ENCODE assay signal across 21 cellular contexts in genomic region chr7:155020996-155021395, GRCh38. TPM values are rescaled to one million over a fixed set of nuclear protein-coding genes. Genes with fewer than 3 reads are reported as not detected.
"Had no signal": no experiment of that assay in that cellular context is flagged by ENCODE, and none has a peak within 500 bp of the region (broad histone marks: within the 10 kb centered on the region; RNA-seq: fewer than 3 reads in every experiment).

No MANE protein-coding gene starts in this region.

- H3K4me2 ChIP-seq: hepatocyte had no signal

- H3K4me3 ChIP-seq: hepatocyte, tibial nerve, uterus had no signal

- H3K9me3 ChIP-seq: tibial nerve, uterus had no signal

- DNase-seq: activated CD4-positive, alpha-beta T cell treated with anti-CD3 and anti-CD28 coated beads, Interleukin-2, amount 10 ng/mL, durations not matched to agents 24 days and 14 days; activated CD8-positive, alpha-beta T cell treated with anti-CD3 and anti-CD28 coated beads for 36 hours; activated naive CD4-positive, alpha-beta T cell treated with anti-CD3 and anti-CD28 coated beads for 36 hours; activated T-cell treated with anti-CD3 and anti-CD28 coated beads, Interleukin-2, amount 50 U/mL, for 1 hour; central memory CD4-positive, alpha-beta T cell; foreskin keratinocyte; kidney; midbrain; stimulated activated CD4-positive, alpha-beta T cell treated with anti-CD3 and anti-CD28 coated beads, Interleukin-12 subunit alpha, Interleukin-12 subunit beta, amount 100 ng/mL, for 4 hours; stimulated activated CD4-positive, alpha-beta T cell treated with anti-CD3 and anti-CD28 coated beads, Interleukin-1b, Interleukin-23, amount 100 ng/mL, for 48 hours; stimulated activated naive CD8-positive, alpha-beta T cell treated with anti-CD3 and anti-CD28 coated beads, Interleukin-15, Interleukin-2, amounts not matched to agents 100 U/mL and 50 U/mL, for 24 hours; uterus had no signal

- H3K4me1 ChIP-seq: foreskin keratinocyte, tibial nerve, uterus had no signal

- ATAC-seq: activated CD8-positive, alpha-beta T cell treated with anti-CD3 and anti-CD28 coated beads for 36 hours; foreskin keratinocyte; left lobe of liver; stimulated activated naive CD8-positive, alpha-beta T cell treated with anti-CD3 and anti-CD28 coated beads, Interleukin-15, Interleukin-2, amounts not matched to agents 100 U/mL and 50 U/mL, for 24 hours had no signal

- H3K27ac ChIP-seq: foreskin keratinocyte, hepatocyte, tibial nerve, uterus had no signal

- H3K36me3 ChIP-seq: tibial nerve, uterus had no signal

- H3K79me2 ChIP-seq: hepatocyte had no signal

- H2AFZ ChIP-seq: hepatocyte had no signal

- H3K27me3 ChIP-seq: foreskin keratinocyte, hepatocyte, tibial nerve, uterus had no signal

RNA-seq across cellular contexts. Expression of gene HTR5A, which starts 49.1 kb away (rescaled TPM):
- total RNA-seq: activated CD4-positive, alpha-beta T cell treated with anti-CD3 and anti-CD28 coated beads, Interleukin-2, amount 10 ng/mL, durations not matched to agents 24 days and 14 days; activated CD8-positive, alpha-beta T cell treated with anti-CD3 and anti-CD28 coated beads for 36 hours; activated naive CD4-positive, alpha-beta T cell treated with anti-CD3 and anti-CD28 coated beads for 36 hours; activated T-helper 2 cell treated with anti-CD3 and anti-CD28 coated beads, Interferon-gamma antibody, Interleukin-2, Interleukin-4, amounts not matched to agents 10 μg/mL and 5 μg/mL and 100 μg/mL, durations not matched to agents 14 hours and 24 hours and 36 hours; epithelial cell of proximal tubule; fibroblast of lung; foreskin keratinocyte; hepatocyte; kidney; left lobe of liver; lung microvascular endothelial cell; omental fat pad; progenitor cell of endocrine pancreas; tibial nerve; uterus had no signal
- polyA plus RNA-seq: fibroblast of lung, foreskin keratinocyte, hepatocyte had no signal
